8 cellular contexts compared by ENCODE assay signal in the genomic region with DNA sequence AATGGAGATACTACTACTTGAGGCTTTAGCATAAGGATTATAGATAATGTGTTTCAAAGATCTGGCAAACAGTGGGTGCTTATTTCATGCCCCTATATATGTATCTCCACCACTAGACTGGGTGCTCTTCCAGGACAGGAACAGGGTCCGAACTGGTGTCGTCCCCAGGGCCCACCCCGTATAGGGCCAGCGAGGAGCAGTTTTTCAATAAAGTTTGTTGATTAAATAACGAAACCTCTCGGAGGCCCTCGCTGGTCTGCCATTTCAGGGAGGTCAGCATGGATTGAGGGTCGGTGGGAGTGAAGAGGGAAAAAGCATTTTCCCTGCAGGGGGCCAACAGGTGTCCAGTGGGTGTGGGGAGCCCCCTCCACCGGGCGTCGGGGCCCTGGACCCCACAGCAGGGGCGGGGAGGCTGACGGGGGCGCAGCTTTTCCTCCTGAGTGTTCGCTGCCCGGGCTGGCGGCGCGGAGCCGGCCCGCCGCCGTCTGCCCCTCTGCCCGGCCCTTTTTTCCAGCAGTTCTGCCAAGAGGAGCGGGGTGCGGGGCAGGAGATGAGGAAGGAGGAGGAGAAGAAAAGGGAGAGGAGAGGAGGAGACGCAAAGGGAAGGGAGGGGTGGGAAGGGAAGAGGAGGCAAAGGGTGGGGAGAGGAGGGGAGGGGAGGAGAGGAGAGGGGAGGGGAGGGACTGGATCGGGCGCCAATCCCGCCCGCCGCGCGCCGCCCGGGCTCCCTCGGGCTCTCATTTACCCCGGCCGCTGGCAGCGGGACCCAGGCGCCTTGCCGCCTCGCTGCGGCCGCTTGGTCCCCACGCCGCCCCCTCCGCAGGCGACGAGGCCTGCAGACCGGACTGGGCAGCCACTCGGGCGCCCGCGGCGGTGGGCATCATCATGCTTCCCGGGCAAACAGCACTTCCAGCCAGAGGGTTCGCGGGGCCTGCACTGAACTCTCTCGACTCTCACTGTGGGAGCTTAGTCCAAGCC.
DNase-seq lines count a peak whose midpoint lies in the region; ATAC-seq and TF ChIP-seq lines count a peak whose summit lies in the region.

No MANE protein-coding gene starts in this region.

- H3K27me3 ChIP-seq in Peyer's patch (peaks cover 0 to 6% of the 10 kb centered on the region in 2 donors), esophagus squamous epithelium (peaks cover 0 to 44% (median 0%) of the 10 kb centered on the region in 4 donors), mucosa of rectum (ENCODE audit: control insufficient read depth in 2 of 2, insufficient read depth in 2 of 2, low read length in 2 of 2) (peaks cover 17 to 29% of the 10 kb centered on the region in 2 donors), tibial nerve (no peaks in the 10 kb centered on the region)

- peaks cover 8% of the 10 kb centered on the region for H3K4me1 Mint-ChIP-seq in CD14-positive monocyte

- peaks cover 0 to 10% (median 2%) of the 10 kb centered on the region in 4 donors for H3K4me1 ChIP-seq in Peyer's patch
- H3K4me1 ChIP-seq in esophagus squamous epithelium: peaks cover 0 to 15% (median 13%) of the 10 kb centered on the region in 3 donors
- H3K4me1 ChIP-seq in mucosa of rectum (ENCODE audit: control insufficient read depth in 2 of 2, insufficient read depth in 2 of 2, low read length in 2 of 2): no peaks in the 10 kb centered on the region
- H3K4me1 ChIP-seq in tibial nerve: peaks cover 0 to 17% (median 5%) of the 10 kb centered on the region in 4 donors

- intact Hi-C loops in CD14-positive monocyte (cut with micrococcal nuclease) (no loop called here), esophagus squamous epithelium (cut with DNase I) (no loop called here)

- peak overlapping the region; percentile 19 to 54 (median 45) for H3K4me3 ChIP-seq in Peyer's patch
- H3K4me3 ChIP-seq in esophagus squamous epithelium: peak overlapping the region; percentile 25 to 65 (median 47)
- H3K4me3 ChIP-seq in mucosa of rectum (ENCODE audit: low read length in 2 of 2): peak overlapping the region; percentile 41 to 48
- H3K4me3 ChIP-seq in tibial nerve: peak overlapping the region; percentile 29 to 66 (median 48)

- H3K36me3 ChIP-seq in Peyer's patch (no peaks in the 10 kb centered on the region), esophagus squamous epithelium (no peaks in the 10 kb centered on the region), mucosa of rectum (ENCODE audit: control insufficient read depth in 2 of 2, insufficient read depth in 2 of 2, low read length in 2 of 2) (no peaks in the 10 kb centered on the region), tibial nerve (no peaks in the 10 kb centered on the region)

- DNase-seq in CD14-positive monocyte (ENCODE audit: low spot score) (no peak), Peyer's patch (peak in 1 of 3 donors; percentile 45), esophagus squamous epithelium (lab: John Stamatoyannopoulos, UW) (no peak), tibial nerve (ENCODE audit: low spot score in 2 of 2) (peak; percentile 51 to 60), HuH-7.5 (ENCODE audit: low spot score) (no peak), OCI-M1 (lab: John Stamatoyannopoulos, UW) (no peak)

- peak overlapping the region; percentile 60 to 83 for H3K4me3 Mint-ChIP-seq in CD14-positive monocyte

- 11 to 19% methylated on average over 4 to 6 of the region's 60 CpGs for WGBS in esophagus squamous epithelium, 2 donors
- WGBS in tibial nerve, 2 donors: 4 to 6% methylated on average over 39 to 54 of the region's 60 CpGs

- TF ChIP-seq POLR2A in Peyer's patch (IDR thresholded peaks at IDR 0.05): no peak
- TF ChIP-seq POLR2A in esophagus squamous epithelium (IDR thresholded peaks at IDR 0.05): no peak
- TF ChIP-seq POLR2A in tibial nerve (IDR thresholded peaks at IDR 0.05): peak in 1 of 2 donors; percentile 9

- H3K27ac Mint-ChIP-seq in CD14-positive monocyte: no peak overlapping the region

- H3K27ac ChIP-seq in Peyer's patch (peak overlapping the region in 2 of 4 donors; percentile 19 to 33), esophagus squamous epithelium (peak overlapping the region in 3 of 4 donors; percentile 9 to 54 (median 43)), mucosa of rectum (ENCODE audit: low read depth in 2 of 2, low read length in 2 of 2) (no peak overlapping the region), tibial nerve (peak overlapping the region; percentile 27 to 86 (median 56))

- H3K9me3 Mint-ChIP-seq in CD14-positive monocyte: peaks cover 0 to 6% (median 0%) of the 10 kb centered on the region in 7 donors

- TF ChIP-seq CTCF in CD14-positive monocyte (IDR thresholded peaks at IDR 0.05) (no peak), Peyer's patch (IDR thresholded peaks at IDR 0.05) (no peak), esophagus squamous epithelium (IDR thresholded peaks at IDR 0.05) (no peak), tibial nerve (IDR thresholded peaks at IDR 0.05) (no peak)

- H3K27me3 Mint-ChIP-seq in CD14-positive monocyte (ENCODE audit: low read depth in 3 of 3): peaks cover 28 to 44% (median 33%) of the 10 kb centered on the region in 3 donors

- H3K9ac ChIP-seq in mucosa of rectum (ENCODE audit: low read depth in 1 of 2, low read length in 2 of 2): peak overlapping the region in 1 of 2 donors; percentile 17

- no peak for TF ChIP-seq EP300 in tibial nerve (IDR thresholded peaks at IDR 0.05)

- ATAC-seq in GM18867 (IDR thresholded peaks at IDR 0.05; ENCODE audit: unreplicated experiment): no peak

- H3K9me3 ChIP-seq in Peyer's patch (no peaks in the 10 kb centered on the region), esophagus squamous epithelium (no peaks in the 10 kb centered on the region), mucosa of rectum (ENCODE audit: control insufficient read depth in 2 of 2, low read length in 2 of 2) (no peaks in the 10 kb centered on the region), tibial nerve (no peaks in the 10 kb centered on the region)

- H3K36me3 Mint-ChIP-seq in CD14-positive monocyte: no peaks in the 10 kb centered on the region

Comparison
In these comparisons a context has a peak if more than half of its experiments do, and no peak if none do; other contexts are left out.
1. DNase-seq: peak in tibial nerve (2 of 2); none in CD14-positive monocyte (single experiment), esophagus squamous epithelium (single experiment), HuH-7.5 (single experiment) and OCI-M1 (single experiment).
2. H3K27ac ChIP-seq: peak in esophagus squamous epithelium (3 of 4) and tibial nerve (4 of 4); none in mucosa of rectum (0 of 2).
3. Peak in every context shown above with its lines, with median percentiles within 50 percentile points of each other: H3K4me3 ChIP-seq.